8 cellular contexts compared by ENCODE assay signal in genomic region chr6:143450453-143451362, GRCh38. TPM values are rescaled to one million over a fixed set of nuclear protein-coding genes. Genes with fewer than 3 reads are reported as not detected.
DNase-seq lines count a peak whose midpoint lies in the region; ATAC-seq, FAIRE-seq and TF ChIP-seq lines count a peak whose summit lies in the region.

Gene ADAT2 (minus strand): TSS chr6:143450695. CDS start chr6:143450658, 37 bp downstream.
Gene PEX3 (plus strand): TSS chr6:143450805. CDS start chr6:143451043, 238 bp downstream.

- peaks cover 27% of the 10 kb centered on the region for H3K4me1 Mint-ChIP-seq in T-helper 17 cell

- H3K36me3 ChIP-seq in prostate gland: no peaks in the 10 kb centered on the region

- peak within 1 kb of the TSS; percentile 48 to 69 for H3K4me3 ChIP-seq in prostate gland

- ATAC-seq in GM18502 (IDR thresholded peaks at IDR 0.05; ENCODE audit: poor library complexity, unreplicated experiment) (peak; percentile 98), HG02943 (IDR thresholded peaks at IDR 0.05; ENCODE audit: low read depth, unreplicated experiment) (peak; percentile 99), T-helper 17 cell (peak; percentile 95), left ventricle myocardium superior (peak; percentile 100)

- H3K36me3 Mint-ChIP-seq in T-helper 17 cell (ENCODE audit: low read depth): peaks cover 5% of the 10 kb centered on the region

- peak within 1 kb of the TSS; percentile 93 for H3K27ac Mint-ChIP-seq in T-helper 17 cell

- under 1% methylated on average over 42 of the region's 55 CpGs for WGBS in prostate gland

- peak within 1 kb of the TSS; percentile 98 for H3K4me3 Mint-ChIP-seq in T-helper 17 cell

- DNase-seq in NCI-H187 (lab: John Stamatoyannopoulos, UW) (peak; percentile 83 to 87), T-helper 17 cell (peak; percentile 85 to 88 (median 86)), left ventricle myocardium superior (peak; percentile 94), prostate gland (ENCODE audit: low spot score) (peak; percentile 88), urothelium cell line (ENCODE audit: low spot score) (peak; percentile 91)

- H3K27ac ChIP-seq in angular gyrus (ENCODE audit: low read depth, low read length): peak within 1 kb of the TSS; percentile 30
- H3K27ac ChIP-seq in prostate gland: peak within 1 kb of the TSS; percentile 63 to 76

- intact Hi-C loops in left ventricle myocardium superior (cut with micrococcal nuclease): no loop called here
- intact Hi-C loops in prostate gland (cut with DNase I): no loop called here

- no peaks in the 10 kb centered on the region for H3K27me3 Mint-ChIP-seq in T-helper 17 cell

- H3K27me3 ChIP-seq in prostate gland (replicated peaks; ENCODE audit: insufficient read depth): no peaks in the 10 kb centered on the region

- H3K4me1 ChIP-seq in prostate gland (replicated peaks): peaks cover 3% of the 10 kb centered on the region

- TF ChIP-seq POLR2A in prostate gland (IDR thresholded peaks at IDR 0.05): peak; percentile 62

- peak in 2 of 4 experiments; percentile 7 to 23 for TF ChIP-seq CTCF in prostate gland (IDR thresholded peaks at IDR 0.05)

- H3K9me3 ChIP-seq in T-helper 17 cell (ENCODE audit: control insufficient read depth, low read length, poor library complexity, severe bottlenecking) (no peaks in the 10 kb centered on the region), prostate gland (no peaks in the 10 kb centered on the region)

- peak; percentile 94 for FAIRE-seq in urothelium cell line (lab: Jason Lieb, UNC)

RNA-seq across cellular contexts. Expression of gene ADAT2, which starts in this region (rescaled TPM):
- total RNA-seq in T-helper 17 cell (10 to 100 TPM; 19.1 to 19.8 TPM), left ventricle myocardium superior (1.9 TPM), prostate gland (1 to 10 TPM; 3.2 to 4.2 TPM)

RNA-seq across cellular contexts. Expression of gene PEX3, which starts in this region (rescaled TPM):
- total RNA-seq in T-helper 17 cell (10 to 100 TPM in 1 of 2 donors, 1 to 10 TPM in 1; 8.2 to 10.2 TPM), left ventricle myocardium superior (21.7 TPM), prostate gland (10 to 100 TPM; 16.0 to 23.7 TPM)

Comparison
In these comparisons a context has a peak if more than half of its experiments do, and no peak if none do; other contexts are left out.
1. Peak in every context shown above with its lines: DNase-seq, ATAC-seq, H3K4me3 ChIP-seq and H3K27ac ChIP-seq.